ENCODE assay signal across 7 cellular contexts in genomic region chr3:168796339-168796738, GRCh38.
"Had no signal": no experiment of that assay in that cellular context is flagged by ENCODE, and none has a peak within 500 bp of the region (broad histone marks: within the 10 kb centered on the region; RNA-seq: fewer than 3 reads in every experiment).

No MANE protein-coding gene starts in this region.

- H3K36me3 Mint-ChIP-seq: IgD-negative memory B cell had no signal

- H3K4me1 Mint-ChIP-seq: IgD-negative memory B cell had no signal

- H3K9me3 Mint-ChIP-seq: GM23338, H9 had no signal

- DNase-seq: H9, HCEC 1CT, Karpas-422, KBM-7 had no signal

- ATAC-seq: GM23338, HepG2 had no signal

- H3K27ac Mint-ChIP-seq: GM23338, H9, IgD-negative memory B cell had no signal

- H3K4me3 Mint-ChIP-seq: GM23338, H9, IgD-negative memory B cell had no signal
